8 cellular contexts compared by ENCODE assay signal in genomic region chr15:57866149-57866736, GRCh38.
DNase-seq lines count a peak whose midpoint lies in the region; ATAC-seq, FAIRE-seq and TF ChIP-seq lines count a peak whose summit lies in the region.

No MANE protein-coding gene starts in this region.

- no peak overlapping the region for H3K27ac Mint-ChIP-seq in naive thymus-derived CD8-positive, alpha-beta T cell

- DNase-seq in AG09319 (ENCODE audit: extremely low read depth, low read depth): no peak
- DNase-seq in NCI-H460 (ENCODE audit: extremely low read depth, low read depth): peak; percentile 56
- DNase-seq in activated CD4-positive, alpha-beta T cell treated with anti-CD3 and anti-CD28 coated beads, Interleukin-2, amount 50 U/mL, for 1 hour: peak; percentile 41
- peak; percentile 61 for DNase-seq in epithelial cell of esophagus (ENCODE audit: low read depth)
- DNase-seq in naive thymus-derived CD8-positive, alpha-beta T cell: peak in 9 of 10 donors; percentile 8 to 67 (median 30)
- peak; percentile 49 for DNase-seq in urothelium cell line (ENCODE audit: low spot score)

- H3K36me3 Mint-ChIP-seq in naive thymus-derived CD8-positive, alpha-beta T cell: no peaks in the 10 kb centered on the region

- ATAC-seq in GM18867 (IDR thresholded peaks at IDR 0.05; ENCODE audit: unreplicated experiment) (peak; percentile 58), HG03196 (IDR thresholded peaks at IDR 0.05; ENCODE audit: unreplicated experiment) (no peak)
- no peak for ATAC-seq in naive thymus-derived CD8-positive, alpha-beta T cell

- H3K27me3 Mint-ChIP-seq in naive thymus-derived CD8-positive, alpha-beta T cell: peaks cover 15 to 45% (median 36%) of the 10 kb centered on the region in 5 donors

- TF ChIP-seq CTCF in AG09319 (IDR thresholded peaks at IDR 0.05; ENCODE audit: low read depth, low read length) (peak; percentile 78), epithelial cell of esophagus (IDR thresholded peaks at IDR 0.05; ENCODE audit: insufficient read depth, low read depth, low read length, missing control alignments) (peak; percentile 96)

- no peak overlapping the region for H3K4me3 Mint-ChIP-seq in naive thymus-derived CD8-positive, alpha-beta T cell

- FAIRE-seq in urothelium cell line (lab: Jason Lieb, UNC): no peak

- H3K9me3 Mint-ChIP-seq in naive thymus-derived CD8-positive, alpha-beta T cell: no peaks in the 10 kb centered on the region

- POLR2A ChIA-PET in naive thymus-derived CD8-positive, alpha-beta T cell (lab: Charles Lee): no interaction called here

- H3K4me3 ChIP-seq in epithelial cell of esophagus (ENCODE audit: low read length): no peak overlapping the region

- H3K4me1 Mint-ChIP-seq in naive thymus-derived CD8-positive, alpha-beta T cell: peaks cover 2 to 18% (median 11%) of the 10 kb centered on the region in 4 donors
